24 cellular contexts compared by ENCODE assay signal in genomic region chr3:73052857-73053256, GRCh38. TPM values are rescaled to one million over a fixed set of nuclear protein-coding genes. Genes with fewer than 3 reads are reported as not detected.
DNase-seq lines count a peak whose midpoint lies in the region; ATAC-seq and TF ChIP-seq lines count a peak whose summit lies in the region.
"Had no signal": no experiment of that assay in that cellular context is flagged by ENCODE, and none has a peak within 500 bp of the region (broad histone marks: within the 10 kb centered on the region; RNA-seq: fewer than 3 reads in every experiment).

No MANE protein-coding gene starts in this region.

- no peak overlapping the region for H3K4me3 Mint-ChIP-seq in CD4-positive, CD25-positive, alpha-beta regulatory T cell
- H3K4me3 Mint-ChIP-seq in mesothelial cell of epicardium = no peak overlapping the region
- H3K4me3 Mint-ChIP-seq: activated naive CD4-positive, alpha-beta T cell treated with anti-CD3 and anti-CD28 coated beads for 36 hours; natural killer cell treated with Interleukin-12 subunit alpha and Interleukin-12 subunit beta and Interleukin-15 and Interleukin-18, amount 100 ng/mL, for 72 hours; stimulated activated naive CD8-positive, alpha-beta T cell treated with anti-CD3 and anti-CD28 coated beads, Interleukin-15, Interleukin-2, amounts not matched to agents 100 ng/mL and 50 ng/mL, for 24 hours; T-helper 1 cell treated with Interleukin-12 subunit alpha and Interleukin-12 subunit beta and Interleukin-4 antibody, amounts not matched to agents 30 μg/mL and 1 μg/mL, for 36 hours had no signal

- H3K9ac ChIP-seq in colonic mucosa (ENCODE audit: low read depth in 2 of 2, low read length in 2 of 2) = peak overlapping the region in 1 of 2 donors; percentile 40

- no peak for DNase-seq in CD4-positive, CD25-positive, alpha-beta regulatory T cell
- peak; percentile 38 for DNase-seq in LoVo (ENCODE audit: low spot score)
- DNase-seq in colonic mucosa = no peak
- DNase-seq in mesothelial cell of epicardium (ENCODE audit: low spot score in 2 of 2, unreplicated experiment in 2 of 2) = no peak
- DNase-seq: activated CD4-positive, alpha-beta T cell treated with anti-CD3 and anti-CD28 coated beads, Interleukin-2, amount 50 U/mL, for 4 hours; activated naive CD4-positive, alpha-beta T cell treated with anti-CD3 and anti-CD28 coated beads for 36 hours; caudate nucleus; DND-41; effector CD8-positive, alpha-beta T cell; HCEC 1CT; Karpas-422; left cardiac atrium; NCI-H526 treated with DMSO at 0.1 percent for 48 hours; SJCRH30; stimulated activated CD4-positive, alpha-beta T cell treated with anti-CD3 and anti-CD28 coated beads, Interleukin-2, amount 100 ng/mL, for 48 hours; tibial artery; WERI-Rb-1 had no signal

- no peaks in the 10 kb centered on the region for H3K4me1 ChIP-seq in CD4-positive, CD25-positive, alpha-beta regulatory T cell (ENCODE audit: control insufficient read depth, insufficient read depth, low read length, poor library complexity, severe bottlenecking)
- peaks cover 8% of the 10 kb centered on the region for H3K4me1 ChIP-seq in colonic mucosa
- H3K4me1 ChIP-seq: SJCRH30 had no signal

- H3K27ac ChIP-seq in CD4-positive, CD25-positive, alpha-beta regulatory T cell (ENCODE audit: insufficient read depth, low read length, poor library complexity, severe bottlenecking) = no peak overlapping the region
- peak overlapping the region; percentile 15 for H3K27ac ChIP-seq in colonic mucosa
- H3K27ac ChIP-seq: SJCRH30, skin epidermis, tibial artery, WERI-Rb-1 had no signal

- no peaks in the 10 kb centered on the region for H3K9me3 Mint-ChIP-seq in CD4-positive, CD25-positive, alpha-beta regulatory T cell
- H3K9me3 Mint-ChIP-seq in mesothelial cell of epicardium = no peaks in the 10 kb centered on the region
- H3K9me3 Mint-ChIP-seq: activated naive CD4-positive, alpha-beta T cell treated with anti-CD3 and anti-CD28 coated beads for 36 hours; natural killer cell treated with Interleukin-12 subunit alpha and Interleukin-12 subunit beta and Interleukin-15 and Interleukin-18, amount 100 ng/mL, for 72 hours; stimulated activated naive CD8-positive, alpha-beta T cell treated with anti-CD3 and anti-CD28 coated beads, Interleukin-15, Interleukin-2, amounts not matched to agents 100 ng/mL and 50 ng/mL, for 24 hours; T-helper 1 cell treated with Interleukin-12 subunit alpha and Interleukin-12 subunit beta and Interleukin-4 antibody, amounts not matched to agents 30 μg/mL and 1 μg/mL, for 36 hours had no signal

- peaks cover 9% of the 10 kb centered on the region for H3K36me3 Mint-ChIP-seq in CD4-positive, CD25-positive, alpha-beta regulatory T cell
- H3K36me3 Mint-ChIP-seq in mesothelial cell of epicardium = peaks cover 5% of the 10 kb centered on the region

- H3K27ac Mint-ChIP-seq in CD4-positive, CD25-positive, alpha-beta regulatory T cell = peak overlapping the region in 2 of 3 donors; percentile 16 to 42
- H3K27ac Mint-ChIP-seq in mesothelial cell of epicardium = peak overlapping the region; percentile 30
- H3K27ac Mint-ChIP-seq: activated naive CD4-positive, alpha-beta T cell treated with anti-CD3 and anti-CD28 coated beads for 36 hours; natural killer cell treated with Interleukin-12 subunit alpha and Interleukin-12 subunit beta and Interleukin-15 and Interleukin-18, amount 100 ng/mL, for 72 hours; stimulated activated naive CD8-positive, alpha-beta T cell treated with anti-CD3 and anti-CD28 coated beads, Interleukin-15, Interleukin-2, amounts not matched to agents 100 ng/mL and 50 ng/mL, for 24 hours; T-helper 1 cell treated with Interleukin-12 subunit alpha and Interleukin-12 subunit beta and Interleukin-4 antibody, amounts not matched to agents 30 μg/mL and 1 μg/mL, for 36 hours had no signal

- peaks cover 18% of the 10 kb centered on the region for H3K36me3 ChIP-seq in CD4-positive, CD25-positive, alpha-beta regulatory T cell (ENCODE audit: control insufficient read depth, insufficient read depth, low read length)
- H3K36me3 ChIP-seq in colonic mucosa = no peaks in the 10 kb centered on the region

- ATAC-seq in CD4-positive, CD25-positive, alpha-beta regulatory T cell (ENCODE audit: low read depth in 2 of 2) = no peak
- ATAC-seq in HG03025 (IDR thresholded peaks at IDR 0.05; ENCODE audit: low FRiP score, unreplicated experiment) (no peak), HG02623 (IDR thresholded peaks at IDR 0.05; ENCODE audit: unreplicated experiment) (no peak), GM19023 (IDR thresholded peaks at IDR 0.05; ENCODE audit: unreplicated experiment) (no peak)
- ATAC-seq: left cardiac atrium; natural killer cell treated with Interleukin-12 subunit alpha and Interleukin-12 subunit beta and Interleukin-15 and Interleukin-18, amount 100 ng/mL, for 72 hours had no signal

- no peaks in the 10 kb centered on the region for H3K27me3 ChIP-seq in CD4-positive, CD25-positive, alpha-beta regulatory T cell (ENCODE audit: control insufficient read depth, insufficient read depth, low read length)
- H3K27me3 ChIP-seq in colonic mucosa = no peaks in the 10 kb centered on the region
- H3K27me3 ChIP-seq: SJCRH30, tibial artery had no signal

- H3K4me1 Mint-ChIP-seq in CD4-positive, CD25-positive, alpha-beta regulatory T cell = peaks cover 17 to 40% (median 29%) of the 10 kb centered on the region in 4 donors
- peaks cover 11% of the 10 kb centered on the region for H3K4me1 Mint-ChIP-seq in mesothelial cell of epicardium

- H3K27me3 Mint-ChIP-seq in CD4-positive, CD25-positive, alpha-beta regulatory T cell = no peaks in the 10 kb centered on the region
- no peaks in the 10 kb centered on the region for H3K27me3 Mint-ChIP-seq in mesothelial cell of epicardium (ENCODE audit: low read depth)
- H3K27me3 Mint-ChIP-seq: natural killer cell treated with Interleukin-12 subunit alpha and Interleukin-12 subunit beta and Interleukin-15 and Interleukin-18, amount 100 ng/mL, for 72 hours; stimulated activated naive CD8-positive, alpha-beta T cell treated with anti-CD3 and anti-CD28 coated beads, Interleukin-15, Interleukin-2, amounts not matched to agents 100 ng/mL and 50 ng/mL, for 24 hours had no signal

- no peaks in the 10 kb centered on the region for H3K9me3 ChIP-seq in CD4-positive, CD25-positive, alpha-beta regulatory T cell (ENCODE audit: control insufficient read depth in 2 of 2, low read length in 2 of 2)
- H3K9me3 ChIP-seq in colonic mucosa = no peaks in the 10 kb centered on the region
- H3K9me3 ChIP-seq: SJCRH30, tibial artery had no signal

- TF ChIP-seq CTCF in colonic mucosa (IDR thresholded peaks at IDR 0.05) (no peak), mesothelial cell of epicardium (IDR thresholded peaks at IDR 0.05; ENCODE audit: unreplicated experiment) (no peak)

- H3K4me3 ChIP-seq in CD4-positive, CD25-positive, alpha-beta regulatory T cell (ENCODE audit: low read depth, low read length) = no peak overlapping the region
- H3K4me3 ChIP-seq in colonic mucosa = no peak overlapping the region
- H3K4me3 ChIP-seq: SJCRH30, skin epidermis, tibial artery had no signal

- intact Hi-C loops in colonic mucosa (cut with DNase I) = loop anchor here (10.0 kb wide), 1 partner anchor 208 kb away; the partner anchor contains the start of gene SHQ1

RNA-seq across cellular contexts. Expression of gene EBLN2, which starts 8.6 kb away (rescaled TPM):
- 20.8 TPM for total RNA-seq in CD4-positive, CD25-positive, alpha-beta regulatory T cell
- 1 to 10 TPM in 3 of 4 donors, under 1 TPM in 1; 0.80 to 1.3 (median 1.1) TPM for polyA plus RNA-seq in CD4-positive, CD25-positive, alpha-beta regulatory T cell
- 1 to 10 TPM; 3.1 to 4.0 TPM for total RNA-seq in colonic mucosa
- 10.5 to 11.3 TPM (median 10.7 TPM) in 3 replicates for total RNA-seq in mesothelial cell of epicardium

RNA-seq across cellular contexts. Expression of gene PPP4R2, which starts 56.2 kb away (rescaled TPM):
- 98.4 TPM for total RNA-seq in CD4-positive, CD25-positive, alpha-beta regulatory T cell
- polyA plus RNA-seq in CD4-positive, CD25-positive, alpha-beta regulatory T cell = 10 to 100 TPM; 39.1 to 65.6 (median 51.7) TPM
- total RNA-seq in colonic mucosa (10 to 100 TPM; 60.3 to 92.9 TPM), mesothelial cell of epicardium (111 to 117 TPM (median 116 TPM) in 3 replicates)
